Comparison of ENCODE assay signal across 23 cellular contexts in the genomic region with DNA sequence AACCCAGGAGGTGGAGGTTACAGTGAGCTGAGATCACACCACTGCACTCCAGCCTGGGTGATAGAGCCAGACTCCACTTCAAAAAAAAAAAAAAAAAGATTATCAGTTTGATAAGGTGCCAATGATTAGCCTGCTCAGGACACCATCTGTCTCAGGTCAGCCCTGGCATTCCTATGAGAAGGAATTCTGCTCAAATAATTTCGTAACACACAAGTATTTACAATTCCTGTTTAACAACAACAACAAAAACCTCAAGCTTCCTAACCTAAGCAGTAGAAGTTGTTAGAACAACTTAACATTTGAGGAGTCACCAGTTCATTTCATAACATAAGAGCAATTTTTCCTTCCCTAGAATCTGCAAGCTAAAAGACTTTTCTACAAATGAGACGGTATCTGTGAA.
"Had no signal": no experiment of that assay in that cellular context is flagged by ENCODE, and none has a peak within 500 bp of the region (broad histone marks: within the 10 kb centered on the region; RNA-seq: fewer than 3 reads in every experiment).

No MANE protein-coding gene starts in this region.

- H3K27me3 ChIP-seq: brain microvascular endothelial cell, esophagus squamous epithelium, hepatocyte, tibial nerve had no signal

- DNase-seq: activated CD4-positive, alpha-beta memory T cell treated with anti-CD3 and anti-CD28 coated beads for 36 hours; activated CD4-positive, CD25-positive, alpha-beta regulatory T cell treated with anti-CD3 and anti-CD28 coated beads, Interleukin-2, amount 50 U/mL, for 72 hours; activated CD8-positive, alpha-beta memory T cell treated with anti-CD3 and anti-CD28 coated beads, Interleukin-2, amount 50 U/mL, for 4 hours; activated gamma-delta T cell; activated naive CD4-positive, alpha-beta T cell treated with anti-CD3 and anti-CD28 coated beads, Interleukin-2, amount 10 ng/mL, durations not matched to agents 7 days and 5 days; activated naive CD8-positive, alpha-beta T cell treated with anti-CD3 and anti-CD28 coated beads, Interleukin-2, amount 10 ng/mL, durations not matched to agents 7 days and 5 days; activated T-cell treated with anti-CD3 and anti-CD28 coated beads, Interleukin-2, amount 50 U/mL, for 1 hour; amniotic stem cell; brain microvascular endothelial cell; esophagus squamous epithelium; islet precursor cell; left ventricle myocardium inferior; mucosa of descending colon; posterior cingulate gyrus; right cardiac atrium; stimulated activated CD4-positive, alpha-beta T cell treated with anti-CD3 and anti-CD28 coated beads, Interleukin-2, amount 100 ng/mL, for 48 hours; stimulated activated naive CD4-positive, alpha-beta T cell treated with Interleukin-2 at 50 U/mL for 16 hours; T-helper 9 cell; WERI-Rb-1 had no signal

- H2AFZ ChIP-seq: hepatocyte had no signal

- H3K27ac ChIP-seq: brain microvascular endothelial cell, esophagus squamous epithelium, hepatocyte, left ventricle myocardium inferior had no signal

- H3K4me3 ChIP-seq: esophagus squamous epithelium, hepatocyte, left ventricle myocardium inferior, lung, mucosa of descending colon, tibial nerve had no signal

- ATAC-seq: mucosa of descending colon; natural killer cell treated with Interleukin-12 subunit alpha and Interleukin-12 subunit beta and Interleukin-15 and Interleukin-18, amount 100 ng/mL, for 72 hours; right cardiac atrium had no signal

- H3K9me3 ChIP-seq: esophagus squamous epithelium, mucosa of descending colon, tibial nerve had no signal

- H3K4me2 ChIP-seq: hepatocyte had no signal

- H3K36me3 ChIP-seq: esophagus squamous epithelium, left ventricle myocardium inferior, tibial nerve had no signal
